In genomic region chr12:75974323-75975273, GRCh38 we compare ENCODE assay signal across 13 cellular contexts. TPM values are rescaled to one million over a fixed set of nuclear protein-coding genes. Genes with fewer than 3 reads are reported as not detected.
DNase-seq lines count a peak whose midpoint lies in the region; ATAC-seq and TF ChIP-seq lines count a peak whose summit lies in the region.
"Had no signal": no experiment of that assay in that cellular context is flagged by ENCODE, and none has a peak within 500 bp of the region (broad histone marks: within the 10 kb centered on the region; RNA-seq: fewer than 3 reads in every experiment).

No MANE protein-coding gene starts in this region.

- ATAC-seq in stimulated activated memory B cell treated with anti-CD40 and anti-IgM and Interleukin-4, amounts not matched to agents 10 μg/mL and 1 μg/mL and 100 μg/mL, for 72 hours: no peak
- no peak for ATAC-seq in GM21447 (IDR thresholded peaks at IDR 0.05; ENCODE audit: unreplicated experiment)

- H3K27ac Mint-ChIP-seq in activated naive CD8-positive, alpha-beta T cell: peak overlapping the region; percentile 72
- H3K27ac Mint-ChIP-seq in activated naive CD8-positive, alpha-beta T cell treated with anti-CD3 and anti-CD28 coated beads for 36 hours: no peak overlapping the region
- peak overlapping the region; percentile 81 for H3K27ac Mint-ChIP-seq in stimulated activated memory B cell treated with anti-CD40 and anti-IgM and Interleukin-4, amounts not matched to agents 10 μg/mL and 1 μg/mL and 100 μg/mL, for 72 hours
- H3K27ac Mint-ChIP-seq in chondrocyte (ENCODE audit: unreplicated experiment): no peak overlapping the region

- no peaks in the 10 kb centered on the region for H3K27me3 ChIP-seq in dorsolateral prefrontal cortex

- TF ChIP-seq CTCF in chondrocyte (IDR thresholded peaks at IDR 0.05) (no peak), dorsolateral prefrontal cortex (IDR thresholded peaks at IDR 0.05 in 54 of 56, conservative IDR thresholded peaks at IDR 0.05 in 2 of 56; ENCODE audit: low read depth in 1 of 56, partially characterized antibody in 56 of 56) (no peak)

- H3K4me3 Mint-ChIP-seq in activated naive CD8-positive, alpha-beta T cell: no peak overlapping the region
- no peak overlapping the region for H3K4me3 Mint-ChIP-seq in activated naive CD8-positive, alpha-beta T cell treated with anti-CD3 and anti-CD28 coated beads for 36 hours
- H3K4me3 Mint-ChIP-seq in stimulated activated memory B cell treated with anti-CD40 and anti-IgM and Interleukin-4, amounts not matched to agents 10 μg/mL and 1 μg/mL and 100 μg/mL, for 72 hours: no peak overlapping the region
- H3K4me3 Mint-ChIP-seq in chondrocyte (ENCODE audit: unreplicated experiment): no peak overlapping the region

- no peaks in the 10 kb centered on the region for H3K27me3 Mint-ChIP-seq in activated naive CD8-positive, alpha-beta T cell
- H3K27me3 Mint-ChIP-seq in activated naive CD8-positive, alpha-beta T cell treated with anti-CD3 and anti-CD28 coated beads for 36 hours: no peaks in the 10 kb centered on the region
- peaks cover 7% of the 10 kb centered on the region for H3K27me3 Mint-ChIP-seq in stimulated activated memory B cell treated with anti-CD40 and anti-IgM and Interleukin-4, amounts not matched to agents 10 μg/mL and 1 μg/mL and 100 μg/mL, for 72 hours
- H3K27me3 Mint-ChIP-seq in chondrocyte (ENCODE audit: low read depth): no peaks in the 10 kb centered on the region

- DNase-seq in activated naive CD8-positive, alpha-beta T cell treated with anti-CD3 and anti-CD28 coated beads for 36 hours: no peak
- DNase-seq in NCI-H82 treated with DMSO at 0.1 percent for 48 hours (lab: John Stamatoyannopoulos, UW; ENCODE audit: unreplicated experiment) (peak; percentile 25), dermis blood vessel endothelial cell (peak; percentile 19), chondrocyte (ENCODE audit: low spot score) (no peak), dorsolateral prefrontal cortex (no peak)
- DNase-seq: activated CD8-positive, alpha-beta memory T cell treated with anti-CD3 and anti-CD28 coated beads, Interleukin-2, amount 50 U/mL, for 48 hours; anterior cingulate cortex; NCI-H1105 treated with DMSO at 0.1 percent for 48 hours; stimulated activated CD4-positive, alpha-beta T cell treated with anti-CD3 and anti-CD28 coated beads, Interleukin-1b, Interleukin-23, amount 100 ng/mL, for 48 hours; stimulated activated naive CD4-positive, alpha-beta T cell had no signal

- no peak overlapping the region for H3K27ac ChIP-seq in dorsolateral prefrontal cortex

- peaks cover 2% of the 10 kb centered on the region for H3K36me3 Mint-ChIP-seq in activated naive CD8-positive, alpha-beta T cell
- H3K36me3 Mint-ChIP-seq in activated naive CD8-positive, alpha-beta T cell treated with anti-CD3 and anti-CD28 coated beads for 36 hours: peaks cover 14% of the 10 kb centered on the region
- H3K36me3 Mint-ChIP-seq in stimulated activated memory B cell treated with anti-CD40 and anti-IgM and Interleukin-4, amounts not matched to agents 10 μg/mL and 1 μg/mL and 100 μg/mL, for 72 hours: no peaks in the 10 kb centered on the region
- H3K36me3 Mint-ChIP-seq in chondrocyte (ENCODE audit: low read depth): no peaks in the 10 kb centered on the region

- H3K4me1 Mint-ChIP-seq in activated naive CD8-positive, alpha-beta T cell (ENCODE audit: low read depth): peaks cover 73% of the 10 kb centered on the region
- peaks cover 66% of the 10 kb centered on the region for H3K4me1 Mint-ChIP-seq in activated naive CD8-positive, alpha-beta T cell treated with anti-CD3 and anti-CD28 coated beads for 36 hours
- H3K4me1 Mint-ChIP-seq in stimulated activated memory B cell treated with anti-CD40 and anti-IgM and Interleukin-4, amounts not matched to agents 10 μg/mL and 1 μg/mL and 100 μg/mL, for 72 hours: peaks cover 38% of the 10 kb centered on the region
- H3K4me1 Mint-ChIP-seq in chondrocyte (ENCODE audit: low read depth): peaks cover 43% of the 10 kb centered on the region

- H3K9me3 Mint-ChIP-seq in activated naive CD8-positive, alpha-beta T cell (ENCODE audit: low read depth): peaks cover 5% of the 10 kb centered on the region
- peaks cover 22% of the 10 kb centered on the region for H3K9me3 Mint-ChIP-seq in activated naive CD8-positive, alpha-beta T cell treated with anti-CD3 and anti-CD28 coated beads for 36 hours
- H3K9me3 Mint-ChIP-seq in stimulated activated memory B cell treated with anti-CD40 and anti-IgM and Interleukin-4, amounts not matched to agents 10 μg/mL and 1 μg/mL and 100 μg/mL, for 72 hours: no peaks in the 10 kb centered on the region
- no peaks in the 10 kb centered on the region for H3K9me3 Mint-ChIP-seq in chondrocyte (ENCODE audit: low read depth)

- intact Hi-C loops in dorsolateral prefrontal cortex (cut with DNase I): no loop called here

- H3K4me3 ChIP-seq in dorsolateral prefrontal cortex: no peak overlapping the region

RNA-seq across cellular contexts. Expression of gene PHLDA1, which starts 57.0 kb away (rescaled TPM):
- 10 to 100 TPM; 41.5 to 41.9 TPM for total RNA-seq in activated naive CD8-positive, alpha-beta T cell treated with anti-CD3 and anti-CD28 coated beads for 36 hours
- 23.5 and 26.5 TPM in 2 replicates for total RNA-seq in dermis blood vessel endothelial cell
- 4.5 to 14.0 TPM (median 12.1 TPM) in 3 replicates for total RNA-seq in chondrocyte
- total RNA-seq in dorsolateral prefrontal cortex: 10 to 100 TPM in 119 of 120 experiments, 1 to 10 TPM in 1; 9.0 to 26.9 (median 17.8) TPM

Comparison
In these comparisons a context has a peak if more than half of its experiments do, and no peak if none do; other contexts are left out.
1. H3K27ac Mint-ChIP-seq: peak in activated naive CD8-positive, alpha-beta T cell (single experiment) and stimulated activated memory B cell treated with anti-CD40 and anti-IgM and Interleukin-4, amounts not matched to agents 10 μg/mL and 1 μg/mL and 100 μg/mL, for 72 hours (single experiment); none in activated naive CD8-positive, alpha-beta T cell treated with anti-CD3 and anti-CD28 coated beads for 36 hours (single experiment) and chondrocyte (single experiment).
2. DNase-seq: peak in NCI-H82 treated with DMSO at 0.1 percent for 48 hours (single experiment) and dermis blood vessel endothelial cell (single experiment); none in activated naive CD8-positive, alpha-beta T cell treated with anti-CD3 and anti-CD28 coated beads for 36 hours (single experiment), chondrocyte (single experiment) and dorsolateral prefrontal cortex (0 of 10).